ENCODE assay signal across 13 cellular contexts in genomic region chr7:27154369-27154768, GRCh38. TPM values are rescaled to one million over a fixed set of nuclear protein-coding genes. Genes with fewer than 3 reads are reported as not detected.
DNase-seq lines count a peak whose midpoint lies in the region; ATAC-seq and TF ChIP-seq lines count a peak whose summit lies in the region.
"Had no signal": no experiment of that assay in that cellular context is flagged by ENCODE, and none has a peak within 500 bp of the region (broad histone marks: within the 10 kb centered on the region; RNA-seq: fewer than 3 reads in every experiment).

No MANE protein-coding gene starts in this region.

- H3K9me3 ChIP-seq in suprapubic skin (no peaks in the 10 kb centered on the region), MG63 (no peaks in the 10 kb centered on the region)

- no peak overlapping the region for H3K27ac Mint-ChIP-seq in activated naive CD4-positive, alpha-beta T cell treated with anti-CD3 and anti-CD28 coated beads, Interleukin-2, amount 50 U/mL, for 24 hours
- no peak overlapping the region for H3K27ac Mint-ChIP-seq in activated naive CD4-positive, alpha-beta T cell treated with anti-CD3 and anti-CD28 coated beads, Interleukin-2, amount 10 ng/mL, durations not matched to agents 7 days and 5 days
- H3K27ac Mint-ChIP-seq in activated T-helper 17 cell treated with anti-CD3 and anti-CD28 coated beads, Interleukin-2, amount 50 U/mL, for 72 hours, result no peak overlapping the region
- H3K27ac Mint-ChIP-seq in memory B cell, result peak overlapping the region; percentile 46

- ATAC-seq in activated T-helper 17 cell treated with anti-CD3 and anti-CD28 coated beads, Interleukin-2, amount 50 U/mL, for 72 hours (replicated peaks), result no peak
- no peak for ATAC-seq in memory B cell (ENCODE audit: low read depth)
- no peak for ATAC-seq in HG02970 (IDR thresholded peaks at IDR 0.05; ENCODE audit: low FRiP score, unreplicated experiment)
- ATAC-seq: PC-3 had no signal

- TF ChIP-seq EP300 in suprapubic skin (IDR thresholded peaks at IDR 0.05), result no peak

- 70% methylated on average over 10 of the region's 10 CpGs for WGBS in suprapubic skin

- H3K27me3 Mint-ChIP-seq in activated naive CD4-positive, alpha-beta T cell treated with anti-CD3 and anti-CD28 coated beads, Interleukin-2, amount 50 U/mL, for 24 hours, result peaks cover 75% of the 10 kb centered on the region
- peaks cover 100% of the 10 kb centered on the region for H3K27me3 Mint-ChIP-seq in activated naive CD4-positive, alpha-beta T cell treated with anti-CD3 and anti-CD28 coated beads, Interleukin-2, amount 10 ng/mL, durations not matched to agents 7 days and 5 days
- peaks cover 69% of the 10 kb centered on the region for H3K27me3 Mint-ChIP-seq in activated T-helper 17 cell treated with anti-CD3 and anti-CD28 coated beads, Interleukin-2, amount 50 U/mL, for 72 hours
- peaks cover 43% of the 10 kb centered on the region for H3K27me3 Mint-ChIP-seq in memory B cell

- DNase-seq in activated naive CD4-positive, alpha-beta T cell treated with anti-CD3 and anti-CD28 coated beads, Interleukin-2, amount 10 ng/mL, durations not matched to agents 7 days and 5 days, result no peak
- DNase-seq in memory B cell (ENCODE audit: low spot score in 2 of 2), result no peak
- DNase-seq in suprapubic skin (ENCODE audit: low spot score in 2 of 2), result peak in 1 of 2 donors; percentile 76
- no peak for DNase-seq in MG63
- no peak for DNase-seq in NCI-H345 (lab: John Stamatoyannopoulos, UW)
- DNase-seq: brain microvascular endothelial cell; NCI-H226; PC-3; stimulated activated CD4-positive, alpha-beta T cell treated with anti-CD3 and anti-CD28 coated beads, Interleukin-2, amount 100 ng/mL, for 48 hours; T1000 had no signal

- peaks cover 3% of the 10 kb centered on the region for H3K36me3 Mint-ChIP-seq in activated naive CD4-positive, alpha-beta T cell treated with anti-CD3 and anti-CD28 coated beads, Interleukin-2, amount 50 U/mL, for 24 hours
- H3K36me3 Mint-ChIP-seq in activated naive CD4-positive, alpha-beta T cell treated with anti-CD3 and anti-CD28 coated beads, Interleukin-2, amount 10 ng/mL, durations not matched to agents 7 days and 5 days, result peaks cover 6% of the 10 kb centered on the region
- H3K36me3 Mint-ChIP-seq in activated T-helper 17 cell treated with anti-CD3 and anti-CD28 coated beads, Interleukin-2, amount 50 U/mL, for 72 hours (ENCODE audit: low read depth), result peaks cover 16% of the 10 kb centered on the region
- H3K36me3 Mint-ChIP-seq in memory B cell, result peaks cover 2% of the 10 kb centered on the region

- H3K9me3 Mint-ChIP-seq in activated naive CD4-positive, alpha-beta T cell treated with anti-CD3 and anti-CD28 coated beads, Interleukin-2, amount 50 U/mL, for 24 hours, result no peaks in the 10 kb centered on the region
- H3K9me3 Mint-ChIP-seq in activated naive CD4-positive, alpha-beta T cell treated with anti-CD3 and anti-CD28 coated beads, Interleukin-2, amount 10 ng/mL, durations not matched to agents 7 days and 5 days, result peaks cover 1% of the 10 kb centered on the region
- no peaks in the 10 kb centered on the region for H3K9me3 Mint-ChIP-seq in activated T-helper 17 cell treated with anti-CD3 and anti-CD28 coated beads, Interleukin-2, amount 50 U/mL, for 72 hours
- peaks cover 1% of the 10 kb centered on the region for H3K9me3 Mint-ChIP-seq in memory B cell

- peak overlapping the region; percentile 80 for H3K4me3 Mint-ChIP-seq in activated naive CD4-positive, alpha-beta T cell treated with anti-CD3 and anti-CD28 coated beads, Interleukin-2, amount 50 U/mL, for 24 hours
- no peak overlapping the region for H3K4me3 Mint-ChIP-seq in activated naive CD4-positive, alpha-beta T cell treated with anti-CD3 and anti-CD28 coated beads, Interleukin-2, amount 10 ng/mL, durations not matched to agents 7 days and 5 days
- peak overlapping the region; percentile 72 for H3K4me3 Mint-ChIP-seq in activated T-helper 17 cell treated with anti-CD3 and anti-CD28 coated beads, Interleukin-2, amount 50 U/mL, for 72 hours
- H3K4me3 Mint-ChIP-seq in memory B cell, result no peak overlapping the region

- no peaks in the 10 kb centered on the region for H3K36me3 ChIP-seq in suprapubic skin
- H3K36me3 ChIP-seq in MG63, result no peaks in the 10 kb centered on the region
- H3K36me3 ChIP-seq: brain microvascular endothelial cell had no signal

- TF ChIP-seq POLR2A in suprapubic skin (IDR thresholded peaks at IDR 0.05), result no peak

- H3K4me3 ChIP-seq in suprapubic skin, result peak overlapping the region; percentile 84
- H3K4me3 ChIP-seq in MG63, result no peak overlapping the region

- H3K27me3 ChIP-seq in suprapubic skin (peaks cover 15% of the 10 kb centered on the region), MG63 (no peaks in the 10 kb centered on the region)

- peak overlapping the region; percentile 97 for H3K27ac ChIP-seq in suprapubic skin
- H3K27ac ChIP-seq: brain microvascular endothelial cell had no signal

- peaks cover 60% of the 10 kb centered on the region for H3K4me1 Mint-ChIP-seq in activated naive CD4-positive, alpha-beta T cell treated with anti-CD3 and anti-CD28 coated beads, Interleukin-2, amount 50 U/mL, for 24 hours
- peaks cover 24% of the 10 kb centered on the region for H3K4me1 Mint-ChIP-seq in activated naive CD4-positive, alpha-beta T cell treated with anti-CD3 and anti-CD28 coated beads, Interleukin-2, amount 10 ng/mL, durations not matched to agents 7 days and 5 days
- peaks cover 22% of the 10 kb centered on the region for H3K4me1 Mint-ChIP-seq in activated T-helper 17 cell treated with anti-CD3 and anti-CD28 coated beads, Interleukin-2, amount 50 U/mL, for 72 hours
- peaks cover 26% of the 10 kb centered on the region for H3K4me1 Mint-ChIP-seq in memory B cell

- TF ChIP-seq CTCF in suprapubic skin (IDR thresholded peaks at IDR 0.05), result no peak

- CTCF ChIA-PET in activated naive CD4-positive, alpha-beta T cell treated with anti-CD3 and anti-CD28 coated beads, Interleukin-2, amount 10 ng/mL, durations not matched to agents 7 days and 5 days (lab: Charles Lee), result no interaction called here

- peaks cover 91% of the 10 kb centered on the region for H3K4me1 ChIP-seq in suprapubic skin

RNA-seq across cellular contexts. Expression of gene HOXA3, which starts 2.0 kb away (rescaled TPM):
- total RNA-seq in activated T-helper 17 cell treated with anti-CD3 and anti-CD28 coated beads, Interleukin-2, amount 50 U/mL, for 72 hours, result not detected
- total RNA-seq in suprapubic skin, result 10 to 100 TPM in 1 of 4 donors, 1 to 10 TPM in 3; 5.5 to 19.9 (median 6.2) TPM
- total RNA-seq in MG63 (2014; rRNA removed; shearing (Covaris generic); ENCODE audit: low replicate concordance), result 4.3 TPM in 1 of 2 replicates, not detected in the other

RNA-seq across cellular contexts. Expression of gene HOXA7, which starts 2.1 kb away (rescaled TPM):
- total RNA-seq in activated T-helper 17 cell treated with anti-CD3 and anti-CD28 coated beads, Interleukin-2, amount 50 U/mL, for 72 hours, result not detected
- 10 to 100 TPM; 14.8 to 23.6 (median 17.5) TPM for total RNA-seq in suprapubic skin
- total RNA-seq in MG63 (2014; rRNA removed; shearing (Covaris generic); ENCODE audit: low replicate concordance), result 0.95 and 1.7 TPM in 2 replicates

RNA-seq across cellular contexts. Expression of gene HOXA6, which starts 6.8 kb away (rescaled TPM):
- not detected for total RNA-seq in activated T-helper 17 cell treated with anti-CD3 and anti-CD28 coated beads, Interleukin-2, amount 50 U/mL, for 72 hours
- total RNA-seq in suprapubic skin, result 1 to 10 TPM; 4.0 to 9.3 (median 6.4) TPM
- total RNA-seq in MG63 (2014; rRNA removed; shearing (Covaris generic); ENCODE audit: low replicate concordance), result 0.82 and 5.1 TPM in 2 replicates

RNA-seq across cellular contexts. Expression of gene HOXA5, which starts 10.9 kb away (rescaled TPM):
- not detected for total RNA-seq in activated T-helper 17 cell treated with anti-CD3 and anti-CD28 coated beads, Interleukin-2, amount 50 U/mL, for 72 hours
- 10 to 100 TPM in 3 of 4 donors, 1 to 10 TPM in 1; 4.7 to 16.3 (median 14.6) TPM for total RNA-seq in suprapubic skin
- total RNA-seq in MG63 (2014; rRNA removed; shearing (Covaris generic); ENCODE audit: low replicate concordance), result 1.7 and 2.7 TPM in 2 replicates

RNA-seq across cellular contexts. Expression of gene HOXA9, which starts 11.0 kb away (rescaled TPM):
- not detected for total RNA-seq in activated T-helper 17 cell treated with anti-CD3 and anti-CD28 coated beads, Interleukin-2, amount 50 U/mL, for 72 hours
- 10 to 100 TPM; 26.7 to 64.8 (median 48.7) TPM for total RNA-seq in suprapubic skin
- 25.4 and 29.9 TPM in 2 replicates for total RNA-seq in MG63 (2014; rRNA removed; shearing (Covaris generic); ENCODE audit: low replicate concordance)

Comparison
In these comparisons a context has a peak if more than half of its experiments do, and no peak if none do; other contexts are left out.
1. H3K4me3 Mint-ChIP-seq: peak in activated naive CD4-positive, alpha-beta T cell treated with anti-CD3 and anti-CD28 coated beads, Interleukin-2, amount 50 U/mL, for 24 hours (single experiment) and activated T-helper 17 cell treated with anti-CD3 and anti-CD28 coated beads, Interleukin-2, amount 50 U/mL, for 72 hours (single experiment); none in activated naive CD4-positive, alpha-beta T cell treated with anti-CD3 and anti-CD28 coated beads, Interleukin-2, amount 10 ng/mL, durations not matched to agents 7 days and 5 days (single experiment) and memory B cell (single experiment).